In the genomic region with DNA sequence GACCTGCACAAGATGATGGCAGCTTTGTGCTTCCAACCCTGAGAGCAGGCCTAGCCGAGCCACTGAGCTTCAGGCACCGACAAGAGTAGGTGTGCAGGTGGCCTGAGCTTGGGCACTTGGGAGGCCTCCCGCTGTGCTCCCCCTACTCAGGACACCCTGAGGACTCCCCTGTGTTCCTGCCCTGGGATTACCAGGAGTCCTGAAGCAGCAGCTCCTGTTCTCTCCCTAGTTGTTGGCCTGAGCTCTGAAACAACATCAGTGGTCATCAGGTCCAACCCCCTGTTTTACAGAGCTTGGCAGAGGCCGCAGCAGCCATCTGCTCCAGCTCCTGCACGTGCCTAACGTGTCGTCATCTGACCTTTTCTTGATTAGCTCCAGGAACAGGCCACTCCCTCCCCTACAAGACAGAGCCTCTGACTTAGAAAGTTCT, we compare ENCODE assay signal across 17 cellular contexts. TPM values are rescaled to one million over a fixed set of nuclear protein-coding genes. Genes with fewer than 3 reads are reported as not detected.
DNase-seq lines count a peak whose midpoint lies in the region; ATAC-seq, FAIRE-seq and TF ChIP-seq lines count a peak whose summit lies in the region.
"Had no signal": no experiment of that assay in that cellular context is flagged by ENCODE, and none has a peak within 500 bp of the region (broad histone marks: within the 10 kb centered on the region; RNA-seq: fewer than 3 reads in every experiment).

No MANE protein-coding gene starts in this region.

- H4K20me1 ChIP-seq in IMR-90 (ENCODE audit: insufficient read depth, low read length) (no peaks in the 10 kb centered on the region), H1 (replicated peaks in 1 of 2; ENCODE audit: control insufficient read depth in 1 of 2, insufficient read depth in 2 of 2, low read length in 2 of 2) (no peaks in the 10 kb centered on the region)

- no peak for FAIRE-seq in H1 (lab: Jason Lieb, UNC)
- FAIRE-seq: astrocyte, GM12891, TTC549 had no signal

- POLR2A ChIA-PET in IMR-90 (lab: Charles Lee; ENCODE audit: unreplicated experiment): no interaction called here
- POLR2A ChIA-PET in H1 (lab: Charles Lee; ENCODE audit: partially characterized antibody): no interaction called here

- no peaks in the 10 kb centered on the region for H3K9me1 ChIP-seq in IMR-90 (ENCODE audit: insufficient read depth, low read length)

- BruUV-seq in IMR-90 (replicated peaks; lab: Mats Ljungman, UMichigan): no TSS peak

- TF ChIP-seq RAD21 in IMR-90 (IDR thresholded peaks at IDR 0.05; ENCODE audit: low read length): no peak
- TF ChIP-seq RAD21 in H1 (IDR thresholded peaks at IDR 0.05 in 1 of 2, conservative IDR thresholded peaks at IDR 0.05 in 1 of 2; ENCODE audit: low read depth in 2 of 2, low read length in 2 of 2): no peak

- in situ Hi-C loops in IMR-90 (cut with MboI; ENCODE audit: low sequenced_read_pairs): no loop called here

- no peak overlapping the region for H2BK5ac ChIP-seq in IMR-90 (ENCODE audit: low read depth, low read length, poor library complexity, severe bottlenecking)
- H2BK5ac ChIP-seq in H1 (ENCODE audit: low read depth, low read length): 0 out of 2 replicates have a peak overlapping the region, but pooled peaks have one; percentile 44

- no peak overlapping the region for H4K5ac ChIP-seq in IMR-90 (ENCODE audit: low read depth, low read length)
- H4K5ac ChIP-seq in H1 (ENCODE audit: insufficient read length, low read depth, low read length): no peak overlapping the region

- H3K79me1 ChIP-seq in IMR-90 (ENCODE audit: low read depth in 1 of 2, low read length in 2 of 2) (no peaks in the 10 kb centered on the region), H1 (ENCODE audit: low read depth, low read length) (no peaks in the 10 kb centered on the region)

- no peak overlapping the region for H3K18ac ChIP-seq in IMR-90 (ENCODE audit: low read depth, low read length)
- no peak overlapping the region for H3K18ac ChIP-seq in H1 (ENCODE audit: extremely low read depth, low read length)

- H2AK9ac ChIP-seq in IMR-90 (replicated peaks; ENCODE audit: low read depth, low read length, poor library complexity): peak overlapping the region; percentile 75

- no peaks in the 10 kb centered on the region for H3K79me2 ChIP-seq in H1 (ENCODE audit: control insufficient read depth in 1 of 2, insufficient read depth in 2 of 2, low read length in 2 of 2)

- dilution Hi-C loops in IMR-90 (cut with HindIII; ENCODE audit: low sequenced_read_pairs, unreplicated experiment): loop anchor here (25.0 kb wide), 1 partner anchor 94 kb away; no protein-coding TSS in a partner anchor

- no peak overlapping the region for H2BK12ac ChIP-seq in H1 (ENCODE audit: low read depth, low read length)

- peaks cover 14% of the 10 kb centered on the region for H3K4me1 ChIP-seq in IMR-90 (ENCODE audit: control insufficient read depth, insufficient read depth, low read length)
- H3K4me1 ChIP-seq in H1 (replicated peaks in 1 of 4; ENCODE audit: control insufficient read depth in 3 of 4, insufficient read depth in 4 of 4, low read length in 3 of 4): no peaks in the 10 kb centered on the region; a peak in 1 of 7 replicates
- peaks cover 4 to 16% (median 13%) of the 10 kb centered on the region in 4 donors for H3K4me1 ChIP-seq in stomach
- H3K4me1 ChIP-seq in uterus: no peaks in the 10 kb centered on the region

- CTCF ChIA-PET in IMR-90 (lab: Yijun Ruan, JAX): no interaction called here
- CTCF ChIA-PET in H1 (lab: Charles Lee; ENCODE audit: partially characterized antibody): interaction anchor here (0.6 to 10.6 kb wide), 10 partner anchors 8 to 108 kb away, joined by 3 to 153 read pairs (median 3); no protein-coding TSS in a partner anchor

- intact Hi-C loops in IMR-90 (cut with micrococcal nuclease): no loop called here
- intact Hi-C loops in stomach (cut with DNase I; ENCODE audit: low total_unique reads): no loop called here
- intact Hi-C loops in uterus (cut with DNase I; ENCODE audit: low total_unique reads): no loop called here

- H2BK15ac ChIP-seq in IMR-90 (ENCODE audit: low read depth, low read length): no peak overlapping the region
- H2BK15ac ChIP-seq in H1 (ENCODE audit: low read length): no peak overlapping the region

- peak overlapping the region; percentile 73 for H2AFZ ChIP-seq in IMR-90 (replicated peaks; ENCODE audit: low read length, poor library complexity)
- no peak overlapping the region for H2AFZ ChIP-seq in H1 (ENCODE audit: low read length)

- H3K36me3 ChIP-seq in IMR-90 (ENCODE audit: control insufficient read depth, insufficient read depth, low read length) (no peaks in the 10 kb centered on the region), H1 (ENCODE audit: control insufficient read depth in 2 of 4, insufficient read depth in 4 of 4, low read length in 3 of 4) (no peaks in the 10 kb centered on the region), stomach (no peaks in the 10 kb centered on the region), uterus (no peaks in the 10 kb centered on the region)

- H3K4me2 ChIP-seq in IMR-90 (ENCODE audit: low read depth, low read length) (no peak overlapping the region), H1 (ENCODE audit: insufficient read depth in 1 of 2, low read depth in 2 of 2, low read length in 2 of 2) (no peak overlapping the region)

- H3K9me3 ChIP-seq in IMR-90 (ENCODE audit: control insufficient read depth, insufficient read depth, low read length) (no peaks in the 10 kb centered on the region), H1 (ENCODE audit: insufficient read depth in 2 of 2, low read depth in 1 of 2, low read length in 1 of 2) (no peaks in the 10 kb centered on the region), stomach (no peaks in the 10 kb centered on the region), uterus (no peaks in the 10 kb centered on the region)

- H3K4ac ChIP-seq in IMR-90 (ENCODE audit: low read depth, low read length) (no peak overlapping the region), H1 (replicated peaks; ENCODE audit: insufficient read length, low read depth, low read length) (no peak overlapping the region)

- H3K23ac ChIP-seq in IMR-90 (ENCODE audit: low read depth, low read length): no peak overlapping the region
- H3K23ac ChIP-seq in H1 (ENCODE audit: insufficient read length): no peak overlapping the region

- 48% methylated on average over 5 of the region's 7 CpGs; no CpG with 5 or more reads in 1 of the 2 experiments for WGBS in IMR-90 (ENCODE audit: extremely low coverage in 2 of 2, insufficient read length in 1 of 2), 2 experiments
- 88% methylated on average over 7 of the region's 7 CpGs; no CpG with 5 or more reads in 1 of the 2 experiments for WGBS in H1 (ENCODE audit: extremely low coverage in 1 of 2, insufficient coverage in 1 of 2, insufficient read length in 1 of 2, insufficient replicate concordance in 2 of 2, low coverage in 1 of 2, low lambda C conversion rate in 2 of 2, missing lambda C conversion rate in 1 of 2), 2 experiments
- 46 to 65% (median 57%) methylated on average over 7 of the region's 7 CpGs for WGBS in stomach, 5 donors

- H2AK5ac ChIP-seq in IMR-90 (ENCODE audit: low read depth, low read length): no peak overlapping the region
- H2AK5ac ChIP-seq in H1 (ENCODE audit: low read depth, low read length): no peak overlapping the region; the same call in 1 of the 2 replicates

- DNase-seq in IMR-90 (peak; percentile 60), H1 (ENCODE audit: low read depth in 1 of 2, low spot score in 2 of 2) (no peak), left lobe of liver (ENCODE audit: low spot score) (peak; percentile 78), stomach (peak; percentile 77), uterus (no peak)
- DNase-seq: activated CD8-positive, alpha-beta T cell treated with anti-CD3 and anti-CD28 coated beads for 36 hours; DND-41; effector CD8-positive, alpha-beta T cell; NCI-H1048 had no signal

- no peak overlapping the region for H3K9ac ChIP-seq in IMR-90 (ENCODE audit: low read depth, low read length)
- H3K9ac ChIP-seq in H1 (replicated peaks in 1 of 4; ENCODE audit: extremely low read depth in 1 of 4, low read depth in 3 of 4, low read length in 3 of 4): no peak overlapping the region

- ATAC-seq in IMR-90 (ENCODE audit: low read depth): peak; percentile 22; the same call in 1 of the 2 replicates
- peak; percentile 85 for ATAC-seq in left lobe of liver
- ATAC-seq in GM21526 (IDR thresholded peaks at IDR 0.05; ENCODE audit: low FRiP score, unreplicated experiment): no peak
- ATAC-seq in GM18867 (IDR thresholded peaks at IDR 0.05; ENCODE audit: unreplicated experiment): no peak
- no peak for ATAC-seq in GM21529 (IDR thresholded peaks at IDR 0.05; ENCODE audit: unreplicated experiment)
- ATAC-seq: activated CD8-positive, alpha-beta T cell treated with anti-CD3 and anti-CD28 coated beads for 36 hours had no signal

- no peaks in the 10 kb centered on the region for H3K23me2 ChIP-seq in H1 (ENCODE audit: low read depth, low read length)

- H3K14ac ChIP-seq in IMR-90 (replicated peaks; ENCODE audit: low read depth, low read length) (no peak overlapping the region), H1 (ENCODE audit: insufficient read length) (no peak overlapping the region)

- TF ChIP-seq EP300 in H1 (IDR thresholded peaks at IDR 0.05; ENCODE audit: borderline replicate concordance in 1 of 2, low read depth in 2 of 2, low read length in 2 of 2): no peak
- no peak for TF ChIP-seq EP300 in stomach (IDR thresholded peaks at IDR 0.05)

- H3K56ac ChIP-seq in IMR-90 (ENCODE audit: extremely low read depth, insufficient read depth, low read length) (no peak overlapping the region), H1 (replicated peaks; ENCODE audit: insufficient read length, low read depth, low read length) (no peak overlapping the region)

- no peak overlapping the region for H2BK120ac ChIP-seq in IMR-90 (ENCODE audit: low read depth, low read length)
- no peak overlapping the region for H2BK120ac ChIP-seq in H1 (replicated peaks; ENCODE audit: low read depth, low read length)

- H3K27me3 ChIP-seq in IMR-90 (ENCODE audit: control insufficient read depth, insufficient read depth, low read length): no peaks in the 10 kb centered on the region
- no peaks in the 10 kb centered on the region for H3K27me3 ChIP-seq in H1 (replicated peaks in 1 of 4; ENCODE audit: control insufficient read depth in 3 of 4, extremely low read depth in 1 of 4, insufficient read depth in 3 of 4, low read length in 3 of 4)
- H3K27me3 ChIP-seq in stomach: no peaks in the 10 kb centered on the region
- no peaks in the 10 kb centered on the region for H3K27me3 ChIP-seq in uterus

- TF ChIP-seq POLR2A in IMR-90 (IDR thresholded peaks at IDR 0.05; ENCODE audit: low read depth, low read length) (no peak), H1 (IDR thresholded peaks at IDR 0.05; ENCODE audit: control extremely low read depth in 1 of 2, low read depth in 2 of 2, low read length in 2 of 2) (no peak), stomach (IDR thresholded peaks at IDR 0.05) (no peak), uterus (IDR thresholded peaks at IDR 0.05) (no peak)

- TF ChIP-seq CTCF in IMR-90 (conservative IDR thresholded peaks at IDR 0.05; ENCODE audit: low read depth, low read length): no peak
- no peak for TF ChIP-seq CTCF in H1 (IDR thresholded peaks at IDR 0.05; ENCODE audit: control extremely low read depth in 1 of 3, insufficient read depth in 1 of 3, low read depth in 1 of 3, low read length in 3 of 3)
- no peak for TF ChIP-seq CTCF in stomach (IDR thresholded peaks at IDR 0.05)
- TF ChIP-seq CTCF in uterus (IDR thresholded peaks at IDR 0.05): no peak

- H4K8ac ChIP-seq in IMR-90 (ENCODE audit: low read depth in 2 of 2, low read length in 2 of 2): no peak overlapping the region
- no peak overlapping the region for H4K8ac ChIP-seq in H1 (ENCODE audit: extremely low read depth, insufficient read depth, low read length)

- H2BK20ac ChIP-seq in IMR-90 (ENCODE audit: low read depth, low read length): no peak overlapping the region
- no peak overlapping the region for H2BK20ac ChIP-seq in H1 (ENCODE audit: low read length)

- H3K4me3 ChIP-seq in IMR-90 (ENCODE audit: insufficient read depth, low read depth, low read length) (no peak overlapping the region), H1 (ENCODE audit: extremely low read depth in 1 of 4, insufficient read depth in 2 of 4, low read depth in 3 of 4, low read length in 4 of 4) (no peak overlapping the region), stomach (no peak overlapping the region), uterus (no peak overlapping the region)
- H3K4me3 ChIP-seq: SK-N-MC had no signal

- H4K91ac ChIP-seq in IMR-90 (ENCODE audit: insufficient read depth, low read depth, low read length) (no peak overlapping the region), H1 (replicated peaks; ENCODE audit: insufficient read length, low read length) (no peak overlapping the region)

- H3K27ac ChIP-seq in IMR-90 (ENCODE audit: insufficient read depth, low read length) (no peak overlapping the region), H1 (ENCODE audit: low read depth, low read length) (no peak overlapping the region), stomach (peak overlapping the region in 3 of 5 donors; percentile 43 to 65 (median 55)), uterus (no peak overlapping the region)
- H3K27ac ChIP-seq: SK-N-MC had no signal

RNA-seq across cellular contexts. Expression of a gene that starts 8.0 kb away (rescaled TPM):
- 0.18 and 0.28 TPM in 2 replicates for total RNA-seq in IMR-90 (2012; rRNA removed)
- polyA plus RNA-seq in IMR-90 (2012; rRNA removed): 0.32 and 0.34 TPM in 2 replicates
- polyA plus RNA-seq in IMR-90 (2012; cell fraction: cytosol; rRNA removed): 0.26 and 0.43 TPM in 2 replicates
- polyA plus RNA-seq in IMR-90 (2012; cell fraction: nucleus; rRNA removed; ENCODE audit: low replicate concordance): 0.13 and 0.34 TPM in 2 replicates
- total RNA-seq in H1 (2021; fragmentation: NEBNext Ultra II Directional; extraction: Animal tissue kit (Norgen Biotek cat#: 25700)): 0.35 and 0.38 TPM in 2 replicates
- 0.80 and 1.6 TPM in 2 replicates for polyA plus RNA-seq in H1 (2011; rRNA removed)
- polyA plus RNA-seq in H1 (2011; cell fraction: cytosol; rRNA removed): 0.57 TPM
- polyA plus RNA-seq in H1 (2011; cell fraction: nucleus; rRNA removed): 0.61 TPM
- polyA plus RNA-seq in H1 (2012, experiment 1 of 2): 0.25 to 0.88 TPM (median 0.68 TPM) in 3 of 4 replicates, not detected in the other
- polyA plus RNA-seq in H1 (2012, experiment 2 of 2): 0.43 TPM
- polyA plus RNA-seq in H1 (2013, experiment 1 of 2): 0.28 TPM
- polyA plus RNA-seq in H1 (2013, experiment 2 of 2): 0.40 TPM
- polyA minus RNA-seq in H1 (2011; rRNA and poly(A)+ RNA removed): not detected in 2 replicates
- polyA minus RNA-seq in H1 (2011; cell fraction: cytosol; rRNA and poly(A)+ RNA removed): not detected
- polyA minus RNA-seq in H1 (2011; cell fraction: nucleus; rRNA and poly(A)+ RNA removed): 0.60 TPM
- 0.15 TPM for total RNA-seq in left lobe of liver
- not detected for total RNA-seq in stomach
- under 1 TPM in 2 of 3 donors, not detected in 1; 0.43 to 0.56 TPM for polyA plus RNA-seq in stomach
- under 1 TPM in 1 of 4 donors, not detected in 3; 0.21 TPM for total RNA-seq in uterus
- total RNA-seq: activated CD8-positive, alpha-beta T cell treated with anti-CD3 and anti-CD28 coated beads for 36 hours; astrocyte; pulmonary artery endothelial cell had no signal

RNA-seq across cellular contexts. Expression of a gene that starts 17.0 kb away (rescaled TPM):
- under 0.01 TPM in 1 of 2 replicates, not detected in the other for total RNA-seq in IMR-90 (2012; rRNA removed)
- 0.10 and 0.13 TPM in 2 replicates for polyA plus RNA-seq in IMR-90 (2012; rRNA removed)
- polyA plus RNA-seq in IMR-90 (2012; cell fraction: cytosol; rRNA removed): 0.41 and 0.54 TPM in 2 replicates
- polyA plus RNA-seq in IMR-90 (2012; cell fraction: nucleus; rRNA removed; ENCODE audit: low replicate concordance): 0.05 and 0.18 TPM in 2 replicates
- 0.15 TPM in 1 of 2 replicates, not detected in the other for total RNA-seq in H1 (2021; fragmentation: NEBNext Ultra II Directional; extraction: Animal tissue kit (Norgen Biotek cat#: 25700))
- 0.23 and 0.28 TPM in 2 replicates for polyA plus RNA-seq in H1 (2011; rRNA removed)
- 0.18 TPM for polyA plus RNA-seq in H1 (2011; cell fraction: cytosol; rRNA removed)
- 0.34 TPM for polyA plus RNA-seq in H1 (2011; cell fraction: nucleus; rRNA removed)
- polyA plus RNA-seq in H1 (2012, experiment 1 of 2): 0.17 to 0.40 TPM (median 0.33 TPM) in 3 of 4 replicates, not detected in the other
- polyA plus RNA-seq in H1 (2012, experiment 2 of 2): 0.08 TPM
- polyA plus RNA-seq in H1 (2013, experiment 1 of 2): 0.04 TPM
- 0.06 TPM for polyA plus RNA-seq in H1 (2013, experiment 2 of 2)
- polyA minus RNA-seq in H1 (2011; rRNA and poly(A)+ RNA removed): not detected in 2 replicates
- polyA minus RNA-seq in H1 (2011; cell fraction: cytosol; rRNA and poly(A)+ RNA removed): 1.4 TPM
- 0.70 TPM for polyA minus RNA-seq in H1 (2011; cell fraction: nucleus; rRNA and poly(A)+ RNA removed)
- total RNA-seq in left lobe of liver: 3.1 TPM
- 10 to 100 TPM in 1 of 5 donors, 1 to 10 TPM in 2, under 1 TPM in 1, not detected in 1; 0.58 to 60.5 (median 2.6) TPM for total RNA-seq in stomach
- 1 to 10 TPM; 1.2 to 1.7 (median 1.3) TPM for polyA plus RNA-seq in stomach
- total RNA-seq in uterus: 1 to 10 TPM in 3 of 4 donors, not detected in 1; 1.0 to 6.5 (median 2.7) TPM
- total RNA-seq: astrocyte had no signal

RNA-seq across cellular contexts. Expression of a gene that starts 46.6 kb away (rescaled TPM):
- total RNA-seq in IMR-90 (2012; rRNA removed): 8.4 and 8.6 TPM in 2 replicates
- polyA plus RNA-seq in IMR-90 (2012; rRNA removed): 40.4 and 47.0 TPM in 2 replicates
- 50.7 and 52.3 TPM in 2 replicates for polyA plus RNA-seq in IMR-90 (2012; cell fraction: cytosol; rRNA removed)
- polyA plus RNA-seq in IMR-90 (2012; cell fraction: nucleus; rRNA removed; ENCODE audit: low replicate concordance): 95.5 and 110 TPM in 2 replicates
- 1.6 and 2.2 TPM in 2 replicates for total RNA-seq in H1 (2021; fragmentation: NEBNext Ultra II Directional; extraction: Animal tissue kit (Norgen Biotek cat#: 25700))
- 2.0 and 3.3 TPM in 2 replicates for polyA plus RNA-seq in H1 (2011; rRNA removed)
- 2.2 TPM for polyA plus RNA-seq in H1 (2011; cell fraction: cytosol; rRNA removed)
- 5.8 TPM for polyA plus RNA-seq in H1 (2011; cell fraction: nucleus; rRNA removed)
- polyA plus RNA-seq in H1 (2012, experiment 1 of 2): 1.6 to 3.7 TPM (median 2.2 TPM) in 4 replicates
- polyA plus RNA-seq in H1 (2012, experiment 2 of 2): 1.4 TPM
- 5.2 TPM for polyA plus RNA-seq in H1 (2013, experiment 1 of 2)
- polyA plus RNA-seq in H1 (2013, experiment 2 of 2): 3.8 TPM
- 1.6 and 2.5 TPM in 2 replicates for polyA minus RNA-seq in H1 (2011; rRNA and poly(A)+ RNA removed)
- 1.5 TPM for polyA minus RNA-seq in H1 (2011; cell fraction: cytosol; rRNA and poly(A)+ RNA removed)
- polyA minus RNA-seq in H1 (2011; cell fraction: nucleus; rRNA and poly(A)+ RNA removed): 1.9 TPM
- total RNA-seq in left lobe of liver: 383 TPM
- total RNA-seq in stomach: 10 to 100 TPM in 2 of 5 donors, 1 to 10 TPM in 2, under 1 TPM in 1; 0.89 to 41.7 (median 5.2) TPM
- 1 to 10 TPM; 1.9 to 7.2 (median 5.7) TPM for polyA plus RNA-seq in stomach
- total RNA-seq in uterus: 1 to 10 TPM in 3 of 4 donors, under 1 TPM in 1; 0.88 to 5.9 (median 2.2) TPM
- total RNA-seq: activated CD8-positive, alpha-beta T cell treated with anti-CD3 and anti-CD28 coated beads for 36 hours had no signal

Comparison
In these comparisons a context has a peak if more than half of its experiments do, and no peak if none do; other contexts are left out.
1. ATAC-seq: peak in IMR-90 (single experiment) and left lobe of liver (single experiment); none in GM21526 (single experiment), GM18867 (single experiment) and GM21529 (single experiment).
2. DNase-seq: peak in IMR-90 (single experiment), left lobe of liver (single experiment) and stomach (single experiment); none in H1 (0 of 2) and uterus (0 of 2).
3. H3K27ac ChIP-seq: peak in stomach (3 of 5); none in IMR-90 (single experiment), H1 (single experiment) and uterus (0 of 2).